Comparison of ENCODE assay signal across 14 cellular contexts in genomic region chr5:95733100-95733499, GRCh38. TPM values are rescaled to one million over a fixed set of nuclear protein-coding genes. Genes with fewer than 3 reads are reported as not detected.
DNase-seq lines count a peak whose midpoint lies in the region; ATAC-seq and TF ChIP-seq lines count a peak whose summit lies in the region.
"Had no signal": no experiment of that assay in that cellular context is flagged by ENCODE, and none has a peak within 500 bp of the region (broad histone marks: within the 10 kb centered on the region; RNA-seq: fewer than 3 reads in every experiment).

No MANE protein-coding gene starts in this region.

- H3K4me1 ChIP-seq in DND-41 (ENCODE audit: insufficient read depth, low read length) (peaks cover 26% of the 10 kb centered on the region), hepatocyte (ENCODE audit: insufficient read depth) (peaks cover 50% of the 10 kb centered on the region)

- no peak overlapping the region for H3K4me3 ChIP-seq in DND-41 (ENCODE audit: low read depth in 1 of 2, low read length in 2 of 2)
- H3K4me3 ChIP-seq in WI38 (ENCODE audit: low read depth, low read length), result peak overlapping the region; percentile 90
- H3K4me3 ChIP-seq in hepatocyte, result peak overlapping the region; percentile 78
- H3K4me3 ChIP-seq in retinal pigment epithelial cell (ENCODE audit: low read length), result peak overlapping the region; percentile 89

- POLR2A ChIA-PET in RWPE1 (lab: Yijun Ruan, JAX; ENCODE audit: low non-redundant PET), result no interaction called here

- no peak overlapping the region for H3K9ac ChIP-seq in DND-41 (ENCODE audit: low read depth, low read length)

- no peaks in the 10 kb centered on the region for H4K20me1 ChIP-seq in DND-41 (ENCODE audit: insufficient read depth, low read length)
- no peaks in the 10 kb centered on the region for H4K20me1 ChIP-seq in hepatocyte (ENCODE audit: insufficient read depth, poor library complexity, severe bottlenecking)

- H2AFZ ChIP-seq in DND-41 (ENCODE audit: low read depth, low read length) (no peak overlapping the region), hepatocyte (no peak overlapping the region)

- no peaks in the 10 kb centered on the region for H3K36me3 ChIP-seq in DND-41 (ENCODE audit: insufficient read depth, low read length)
- no peaks in the 10 kb centered on the region for H3K36me3 ChIP-seq in hepatocyte (replicated peaks; ENCODE audit: insufficient read depth, low read depth)
- H3K36me3 ChIP-seq: left lung had no signal

- H3K79me2 ChIP-seq in DND-41 (ENCODE audit: insufficient read depth, low read length), result no peaks in the 10 kb centered on the region; the same call in 1 of the 2 replicates
- H3K79me2 ChIP-seq in hepatocyte, result peaks cover 63% of the 10 kb centered on the region

- CTCF ChIA-PET in RWPE1 (lab: Yijun Ruan, JAX), result no interaction called here

- DNase-seq in DND-41 (no peak), hepatocyte (ENCODE audit: low spot score) (no peak), retinal pigment epithelial cell (ENCODE audit: low read depth) (no peak), mucosa of gallbladder (ENCODE audit: low spot score) (no peak), RWPE1 (ENCODE audit: low spot score) (no peak)
- DNase-seq in stimulated activated CD4-positive, alpha-beta T cell treated with anti-CD3 and anti-CD28 coated beads, Interleukin-4, amount 100 ng/mL, for 4 hours, result no peak
- DNase-seq: activated T-cell treated with anti-CD3 and anti-CD28 coated beads, Interleukin-2, amount 50 U/mL, for 4 hours; effector CD8-positive, alpha-beta T cell; left lung; NCI-H510A; stimulated activated CD4-positive, alpha-beta T cell treated with anti-CD3 and anti-CD28 coated beads, Interleukin-4, amount 100 ng/mL, for 24 hours; T-helper 2 cell had no signal

- no peaks in the 10 kb centered on the region for H3K9me2 ChIP-seq in hepatocyte (replicated peaks; ENCODE audit: insufficient read depth)

- ATAC-seq in DND-41 (ENCODE audit: insufficient read depth, low read depth) (no peak), HG02938 (IDR thresholded peaks at IDR 0.05; ENCODE audit: unreplicated experiment) (no peak)
- ATAC-seq: activated T-cell treated with anti-CD3 and anti-CD28 coated beads, Interleukin-2, amount 50 U/mL, for 4 hours; left lung had no signal

- H3K4me2 ChIP-seq in DND-41 (ENCODE audit: insufficient read depth, low read length) (peak overlapping the region; percentile 84; the same call in 1 of the 2 replicates), hepatocyte (peak overlapping the region; percentile 76)

- no peaks in the 10 kb centered on the region for H3K27me3 ChIP-seq in DND-41 (ENCODE audit: insufficient read depth, low read length, poor library complexity)
- H3K27me3 ChIP-seq in hepatocyte, result no peaks in the 10 kb centered on the region

- TF ChIP-seq CTCF in DND-41 (IDR thresholded peaks at IDR 0.05; ENCODE audit: borderline replicate concordance, extremely low read depth, low read length, poor library complexity, severe bottlenecking), result no peak
- no peak for TF ChIP-seq CTCF in WI38 (IDR thresholded peaks at IDR 0.05; ENCODE audit: low read depth, low read length)
- no peak for TF ChIP-seq CTCF in hepatocyte (IDR thresholded peaks at IDR 0.05; ENCODE audit: poor library complexity)
- TF ChIP-seq CTCF in retinal pigment epithelial cell (conservative IDR thresholded peaks at IDR 0.05; ENCODE audit: low read depth, low read length), result no peak
- TF ChIP-seq CTCF in RWPE1 (conservative IDR thresholded peaks at IDR 0.05; ENCODE audit: low read depth), result no peak

- 56% methylated on average over 8 of the region's 8 CpGs for WGBS in hepatocyte (ENCODE audit: low lambda C conversion rate, missing lambda C conversion rate)

- H3K27ac ChIP-seq in DND-41 (ENCODE audit: low read length), result no peak overlapping the region
- H3K27ac ChIP-seq in hepatocyte, result no peak overlapping the region
- H3K27ac ChIP-seq in RWPE1, result no peak overlapping the region

- H3K9me3 ChIP-seq in DND-41 (ENCODE audit: insufficient read depth, low read length, severe bottlenecking) (no peaks in the 10 kb centered on the region), hepatocyte (ENCODE audit: low read depth) (no peaks in the 10 kb centered on the region)
- H3K9me3 ChIP-seq: left lung had no signal

RNA-seq across cellular contexts. Expression of gene RHOBTB3, which starts 2.0 kb away (rescaled TPM):
- total RNA-seq in hepatocyte, result 126 and 162 TPM in 2 replicates
- 91.3 and 113 TPM in 2 replicates for polyA plus RNA-seq in hepatocyte
- total RNA-seq in mucosa of gallbladder, result 38.6 TPM

RNA-seq across cellular contexts. Expression of gene SPATA9, which starts 50.3 kb away (rescaled TPM):
- total RNA-seq in hepatocyte (0.33 TPM in 1 of 2 replicates, not detected in the other), mucosa of gallbladder (0.20 TPM)
- 0.17 and 1.2 TPM in 2 replicates for polyA plus RNA-seq in hepatocyte
- total RNA-seq: activated T-cell treated with anti-CD3 and anti-CD28 coated beads, Interleukin-2, amount 50 U/mL, for 4 hours had no signal

Comparison
In these comparisons a context has a peak if more than half of its experiments do, and no peak if none do; other contexts are left out.
1. H3K4me3 ChIP-seq: peak in WI38 (single experiment), hepatocyte (single experiment) and retinal pigment epithelial cell (single experiment); none in DND-41 (0 of 2).